In genomic region chr12:76586764-76587395, GRCh38 we compare ENCODE assay signal across 8 cellular contexts. TPM values are rescaled to one million over a fixed set of nuclear protein-coding genes. Genes with fewer than 3 reads are reported as not detected.
A peak's percentile ranks its signal among the peaks of the same experiment; 100 is the strongest.
DNase-seq lines count a peak whose midpoint lies in the region; ATAC-seq, FAIRE-seq and TF ChIP-seq lines count a peak whose summit lies in the region.

No MANE protein-coding gene starts in this region.

- H3K27me3 ChIP-seq in brain microvascular endothelial cell (replicated peaks) (no peaks in the 10 kb centered on the region), suprapubic skin (no peaks in the 10 kb centered on the region)

- H3K36me3 ChIP-seq in brain microvascular endothelial cell (replicated peaks), result no peaks in the 10 kb centered on the region
- H3K36me3 ChIP-seq in suprapubic skin, result no peaks in the 10 kb centered on the region

- no peak overlapping the region for H3K27ac ChIP-seq in brain microvascular endothelial cell
- H3K27ac ChIP-seq in suprapubic skin, result no peak overlapping the region

- TF ChIP-seq EP300 in suprapubic skin (IDR thresholded peaks at IDR 0.05), result no peak

- peaks cover 5% of the 10 kb centered on the region for H3K4me1 ChIP-seq in suprapubic skin

- peak; percentile 97 for FAIRE-seq in A204.1 (lab: Jason Lieb, UNC)

- H3K9me3 ChIP-seq in suprapubic skin, result no peaks in the 10 kb centered on the region

- peak; percentile 61 for ATAC-seq in HG03095 (IDR thresholded peaks at IDR 0.05; ENCODE audit: unreplicated experiment)
- peak; percentile 89 for ATAC-seq in left lobe of liver
- ATAC-seq in HG03432 (IDR thresholded peaks at IDR 0.05; ENCODE audit: unreplicated experiment), result no peak

- 67% methylated on average over 3 of the region's 3 CpGs for WGBS in suprapubic skin

- peak; percentile 57 for TF ChIP-seq CTCF in brain microvascular endothelial cell (IDR thresholded peaks at IDR 0.05; ENCODE audit: low read depth, low read length, missing control alignments)
- TF ChIP-seq CTCF in suprapubic skin (IDR thresholded peaks at IDR 0.05), result peak; percentile 48 to 55

- TF ChIP-seq POLR2A in suprapubic skin (IDR thresholded peaks at IDR 0.05), result no peak

- in situ Hi-C loops in G401 (cut with HindIII; ENCODE audit: low sequenced_read_pairs) (no loop called here), brain microvascular endothelial cell (cut with HindIII; ENCODE audit: low pct_ligation_motif_present, low sequenced_read_pairs) (no loop called here)

- DNase-seq in G401 (ENCODE audit: low spot score) (peak; percentile 41), OCI-M2 (lab: John Stamatoyannopoulos, UW; ENCODE audit: unreplicated experiment) (peak; percentile 8), brain microvascular endothelial cell (peak; percentile 67), left lobe of liver (ENCODE audit: low spot score) (no peak), suprapubic skin (ENCODE audit: low spot score in 2 of 2) (no peak)

- H3K4me3 ChIP-seq in brain microvascular endothelial cell (ENCODE audit: low read depth, low read length) (no peak overlapping the region), suprapubic skin (no peak overlapping the region)

RNA-seq across cellular contexts. Expression of gene OSBPL8, which starts 27.3 kb away (rescaled TPM):
- total RNA-seq in G401 (2014; rRNA removed; shearing (Covaris generic)), result 68.4 and 77.0 TPM in 2 replicates
- 23.2 TPM for total RNA-seq in left lobe of liver
- total RNA-seq in suprapubic skin, result 100 to 1,000 TPM in 1 of 4 donors, 10 to 100 TPM in 3; 73.1 to 116 (median 87.4) TPM

Comparison
In these comparisons a context has a peak if more than half of its experiments do, and no peak if none do; other contexts are left out.
1. DNase-seq: peak in G401 (single experiment), OCI-M2 (single experiment) and brain microvascular endothelial cell (single experiment); none in left lobe of liver (single experiment) and suprapubic skin (0 of 2).